In genomic region chr1:32195972-32196823, GRCh38 we compare ENCODE assay signal across 15 cellular contexts. TPM values are rescaled to one million over a fixed set of nuclear protein-coding genes. Genes with fewer than 3 reads are reported as not detected.
DNase-seq lines count a peak whose midpoint lies in the region; ATAC-seq and TF ChIP-seq lines count a peak whose summit lies in the region.
"Had no signal": no experiment of that assay in that cellular context is flagged by ENCODE, and none has a peak within 500 bp of the region (broad histone marks: within the 10 kb centered on the region; RNA-seq: fewer than 3 reads in every experiment).

No MANE protein-coding gene starts in this region.

- peak overlapping the region; percentile 43 to 58 for H3K4me3 Mint-ChIP-seq in activated T-cell treated with anti-CD3 and anti-CD28 coated beads, Interleukin-2, amount 50 U/mL, for 72 hours
- H3K4me3 Mint-ChIP-seq in T-cell, result peak overlapping the region in 1 of 3 donors; percentile 64

- CTCF ChIA-PET in T-cell (lab: Charles Lee), result interaction anchor here in 1 of 2 donors (0.6 to 0.7 kb wide), 2 partner anchors 123 to 226 kb away, joined by 3 read pairs; partner anchors contain the start of gene TMEM39B

- peak in 1 of 2 donors; percentile 11 for ATAC-seq in activated T-cell treated with anti-CD3 and anti-CD28 coated beads, Interleukin-2, amount 50 U/mL, for 72 hours (replicated peaks in 1 of 2)
- peak in 1 of 4 experiments; percentile 16 for ATAC-seq in T-cell (replicated peaks in 1 of 4)

- H3K27me3 ChIP-seq in dorsolateral prefrontal cortex, result no peaks in the 10 kb centered on the region
- no peaks in the 10 kb centered on the region for H3K27me3 ChIP-seq in spleen (replicated peaks in 1 of 7)

- TF ChIP-seq CTCF in dorsolateral prefrontal cortex (IDR thresholded peaks at IDR 0.05 in 54 of 56, conservative IDR thresholded peaks at IDR 0.05 in 2 of 56; ENCODE audit: low read depth in 1 of 56, partially characterized antibody in 56 of 56) (no peak), spleen (IDR thresholded peaks at IDR 0.05 in 8 of 11, conservative IDR thresholded peaks at IDR 0.05 in 3 of 11) (no peak)

- no peaks in the 10 kb centered on the region for H3K9me3 ChIP-seq in spleen

- peaks cover 8 to 76% (median 63%) of the 10 kb centered on the region in 6 donors for H3K36me3 ChIP-seq in spleen

- H3K36me3 Mint-ChIP-seq in activated T-cell treated with anti-CD3 and anti-CD28 coated beads, Interleukin-2, amount 50 U/mL, for 72 hours (ENCODE audit: insufficient read depth in 2 of 2), result peaks cover 12 to 35% of the 10 kb centered on the region in 2 donors
- H3K36me3 Mint-ChIP-seq in T-cell, result peaks cover 45% of the 10 kb centered on the region

- POLR2A ChIA-PET in T-cell (lab: Charles Lee), result interaction anchor here (0.6 to 1.2 kb wide), 4 partner anchors 10 to 88 kb away, joined by 3 to 14 read pairs (median 4); partner anchors contain the start of genes IQCC (in 1 of the 2) and KPNA6 (in 1 of the 2)

- TF ChIP-seq POLR2A in spleen (IDR thresholded peaks at IDR 0.05), result no peak

- H3K27ac Mint-ChIP-seq in activated T-cell treated with anti-CD3 and anti-CD28 coated beads, Interleukin-2, amount 50 U/mL, for 72 hours, result no peak overlapping the region
- peak overlapping the region; percentile 76 to 82 for H3K27ac Mint-ChIP-seq in T-cell

- H3K4me1 ChIP-seq in spleen, result peaks cover 3 to 48% (median 26%) of the 10 kb centered on the region in 6 donors

- intact Hi-C loops in dorsolateral prefrontal cortex (cut with DNase I), result loop anchor here (5.0 kb wide), 2 partner anchors 89 to 136 kb away; partner anchors contain the start of gene KPNA6 (in 1 of the 2)
- intact Hi-C loops in spleen (cut with DNase I; ENCODE audit: low total_unique reads), result no loop called here

- no peak overlapping the region for H3K4me3 ChIP-seq in dorsolateral prefrontal cortex
- no peak overlapping the region for H3K4me3 ChIP-seq in spleen

- no peaks in the 10 kb centered on the region for H3K27me3 Mint-ChIP-seq in activated T-cell treated with anti-CD3 and anti-CD28 coated beads, Interleukin-2, amount 50 U/mL, for 72 hours (ENCODE audit: low read depth)
- no peaks in the 10 kb centered on the region for H3K27me3 Mint-ChIP-seq in T-cell

- peaks cover 90% of the 10 kb centered on the region for H3K4me1 Mint-ChIP-seq in activated T-cell treated with anti-CD3 and anti-CD28 coated beads, Interleukin-2, amount 50 U/mL, for 72 hours (ENCODE audit: low read depth)
- peaks cover 50 to 58% (median 55%) of the 10 kb centered on the region in 3 donors for H3K4me1 Mint-ChIP-seq in T-cell

- no peak for DNase-seq in activated T-cell treated with anti-CD3 and anti-CD28 coated beads, Interleukin-2, amount 50 U/mL, for 72 hours
- DNase-seq in activated T-cell treated with anti-CD3 and anti-CD28 coated beads, Interleukin-2, amount 50 U/mL, for 48 hours, result no peak
- DNase-seq in T-cell, result no peak
- DNase-seq in dorsolateral prefrontal cortex, result no peak
- DNase-seq in spleen, result peak; percentile 22
- DNase-seq in DMS153 (lab: John Stamatoyannopoulos, UW), result no peak
- DNase-seq in NCI-H128 (lab: John Stamatoyannopoulos, UW; ENCODE audit: unreplicated experiment), result no peak
- DNase-seq in stimulated activated CD4-positive, alpha-beta T cell treated with anti-CD3 and anti-CD28 coated beads, Interleukin-15, amount 100 ng/mL, for 24 hours, result no peak
- DNase-seq: activated effector memory CD4-positive, alpha-beta T cell treated with anti-CD3 and anti-CD28 coated beads, Interleukin-2, amount 50 U/mL, for 16 hours; NCI-H187 treated with DMSO at 0.1 percent for 48 hours; stimulated activated CD4-positive, alpha-beta T cell treated with anti-CD3 and anti-CD28 coated beads, Interleukin-4, amount 100 ng/mL, for 1 hour had no signal

- H3K27ac ChIP-seq in dorsolateral prefrontal cortex, result peak overlapping the region in 42 of 59 donors; percentile 3 to 81 (median 42)
- H3K27ac ChIP-seq in spleen, result peak overlapping the region in 1 of 8 donors; percentile 42

- no peaks in the 10 kb centered on the region for H3K9me3 Mint-ChIP-seq in activated T-cell treated with anti-CD3 and anti-CD28 coated beads, Interleukin-2, amount 50 U/mL, for 72 hours
- H3K9me3 Mint-ChIP-seq in T-cell, result no peaks in the 10 kb centered on the region

RNA-seq across cellular contexts. Expression of gene CCDC28B, which starts 4.2 kb away (rescaled TPM):
- 10 to 100 TPM; 20.0 to 24.6 TPM for total RNA-seq in activated T-cell treated with anti-CD3 and anti-CD28 coated beads, Interleukin-2, amount 50 U/mL, for 72 hours
- total RNA-seq in T-cell (1 to 10 TPM; 6.5 to 9.0 (median 6.8) TPM), dorsolateral prefrontal cortex (10 to 100 TPM in 96 of 120 experiments, 1 to 10 TPM in 24; 5.1 to 21.3 (median 11.9) TPM), spleen (1 to 10 TPM; 3.9 to 8.2 (median 5.1) TPM)
- 10 to 100 TPM; 13.1 to 22.4 (median 13.5) TPM for polyA plus RNA-seq in spleen

RNA-seq across cellular contexts. Expression of gene IQCC, which starts 9.3 kb away (rescaled TPM):
- total RNA-seq in activated T-cell treated with anti-CD3 and anti-CD28 coated beads, Interleukin-2, amount 50 U/mL, for 72 hours, result 1 to 10 TPM; 3.7 to 4.6 TPM
- total RNA-seq in T-cell (1 to 10 TPM; 1.3 to 3.6 (median 2.3) TPM), dorsolateral prefrontal cortex (1 to 10 TPM; 2.6 to 6.6 (median 4.1) TPM), spleen (1 to 10 TPM; 1.2 to 2.4 (median 1.5) TPM)
- polyA plus RNA-seq in spleen, result 1 to 10 TPM; 1.6 to 2.4 (median 2.1) TPM

RNA-seq across cellular contexts. Expression of gene DCDC2B, which starts 12.7 kb away (rescaled TPM):
- under 1 TPM in 1 of 2 donors, not detected in 1; 0.21 TPM for total RNA-seq in activated T-cell treated with anti-CD3 and anti-CD28 coated beads, Interleukin-2, amount 50 U/mL, for 72 hours
- total RNA-seq in T-cell (under 1 TPM in 1 of 5 donors, not detected in 4; 0.18 TPM), dorsolateral prefrontal cortex (under 1 TPM in 2 of 120 experiments, not detected in 118; 0.35 to 0.43 TPM), spleen (not detected)
- polyA plus RNA-seq in spleen, result under 1 TPM in 1 of 3 donors, not detected in 2; 0.03 TPM
- total RNA-seq: HT-29; liver; T-helper 2 cell treated with Interferon-gamma antibody and Interleukin-4, amounts not matched to agents 100 ng/mL and 5 ng/mL, for 36 hours had no signal
- polyA plus RNA-seq: AG04450 had no signal

RNA-seq across cellular contexts. Expression of gene TXLNA, which starts 16.7 kb away (rescaled TPM):
- total RNA-seq in activated T-cell treated with anti-CD3 and anti-CD28 coated beads, Interleukin-2, amount 50 U/mL, for 72 hours, result 100 to 1,000 TPM in 1 of 2 donors, 10 to 100 TPM in 1; 97.1 to 113 TPM
- total RNA-seq in T-cell (10 to 100 TPM; 25.3 to 47.7 (median 43.8) TPM), dorsolateral prefrontal cortex (10 to 100 TPM; 22.6 to 39.3 (median 29.4) TPM), spleen (10 to 100 TPM; 39.2 to 49.3 (median 42.9) TPM)
- 10 to 100 TPM in 1 of 3 donors, 1 to 10 TPM in 2; 8.7 to 24.8 (median 8.9) TPM for polyA plus RNA-seq in spleen

RNA-seq across cellular contexts. Expression of gene TMEM234, which starts 26.0 kb away (rescaled TPM):
- total RNA-seq in activated T-cell treated with anti-CD3 and anti-CD28 coated beads, Interleukin-2, amount 50 U/mL, for 72 hours, result 10 to 100 TPM in 1 of 2 donors, 1 to 10 TPM in 1; 9.8 to 10.5 TPM
- 10 to 100 TPM; 14.0 to 29.6 (median 26.0) TPM for total RNA-seq in T-cell
- 10 to 100 TPM; 16.0 to 39.7 (median 25.8) TPM for total RNA-seq in dorsolateral prefrontal cortex
- total RNA-seq in spleen, result 10 to 100 TPM; 18.4 to 30.2 (median 27.2) TPM
- polyA plus RNA-seq in spleen, result 10 to 100 TPM in 2 of 3 donors, 1 to 10 TPM in 1; 7.7 to 14.9 (median 11.1) TPM
